ENCODE assay signal across 9 cellular contexts in the genomic region with DNA sequence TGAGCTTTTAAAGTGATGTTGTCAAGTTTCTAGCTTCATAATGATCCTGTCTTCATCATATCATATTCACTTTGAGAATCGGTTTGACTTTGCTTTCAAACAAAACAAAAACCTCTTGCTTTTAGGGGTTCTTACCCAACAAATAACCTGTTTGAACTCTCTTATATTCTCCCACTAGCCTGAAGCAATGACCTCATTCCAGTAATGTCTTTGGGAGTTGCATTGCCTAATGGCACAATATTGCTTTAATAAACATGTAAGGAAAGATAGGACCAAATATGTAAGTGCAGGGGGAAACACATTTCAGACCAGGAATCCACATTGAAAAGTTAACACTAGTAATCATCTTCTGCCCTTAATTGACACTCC. TPM values are rescaled to one million over a fixed set of nuclear protein-coding genes. Genes with fewer than 3 reads are reported as not detected.
DNase-seq lines count a peak whose midpoint lies in the region; FAIRE-seq and TF ChIP-seq lines count a peak whose summit lies in the region.
"Had no signal": no experiment of that assay in that cellular context is flagged by ENCODE, and none has a peak within 500 bp of the region (broad histone marks: within the 10 kb centered on the region; RNA-seq: fewer than 3 reads in every experiment).

No MANE protein-coding gene starts in this region.

- no peaks in the 10 kb centered on the region for H3K36me3 ChIP-seq in small intestine (ENCODE audit: control insufficient read depth in 2 of 2, insufficient read depth in 2 of 2, low read length in 2 of 2)

- DNase-seq in HCEC 1CT (peak; percentile 56), foreskin fibroblast (peak in 1 of 2 donors; percentile 76), small intestine (no peak), GM19240 (ENCODE audit: insufficient read length, low spot score) (no peak), DMS 273 treated with DMSO at 0.1 percent for 48 hours (lab: John Stamatoyannopoulos, UW) (no peak), NCI-H446 treated with DMSO at 0.1 percent for 48 hours (lab: John Stamatoyannopoulos, UW) (no peak), NCI-H1436 treated with DMSO at 0.1 percent for 48 hours (lab: John Stamatoyannopoulos, UW) (no peak)

- TF ChIP-seq CTCF in VCaP (conservative IDR thresholded peaks at IDR 0.05) (no peak), foreskin fibroblast (IDR thresholded peaks at IDR 0.05; ENCODE audit: low read depth, low read length) (no peak)

- H3K4me3 ChIP-seq in foreskin fibroblast (ENCODE audit: low read depth in 1 of 2, low read length in 2 of 2) (peak overlapping the region; percentile 84 to 90), small intestine (ENCODE audit: low read depth in 1 of 2, low read length in 2 of 2) (peak overlapping the region in 1 of 2 donors; percentile 74)

- no peak for FAIRE-seq in small intestine (lab: Jason Lieb, UNC)

- peak overlapping the region; percentile 97 for H3K27ac ChIP-seq in VCaP
- peak overlapping the region; percentile 97 for H3K27ac ChIP-seq in small intestine (ENCODE audit: low read depth in 1 of 2, low read length in 1 of 2)
- H3K27ac ChIP-seq: HL-60 had no signal

- H3K9me3 ChIP-seq in small intestine (ENCODE audit: control insufficient read depth, low read depth), result no peaks in the 10 kb centered on the region

- H3K27me3 ChIP-seq in small intestine (ENCODE audit: control insufficient read depth in 2 of 2, insufficient read depth in 2 of 2, low read length in 2 of 2), result no peaks in the 10 kb centered on the region

- peaks cover 0 to 6% of the 10 kb centered on the region in 2 donors for H3K4me1 ChIP-seq in small intestine (ENCODE audit: control insufficient read depth in 2 of 2, insufficient read depth in 1 of 2, low read depth in 1 of 2, low read length in 1 of 2)

- 10 to 33% (median 21%) methylated on average over 1 of the region's 1 CpG for WGBS in small intestine, 3 donors

RNA-seq across cellular contexts. Expression of a gene that starts 27.6 kb away (rescaled TPM):
- 10 to 100 TPM; 12.2 to 20.8 (median 13.2) TPM for polyA plus RNA-seq in small intestine

RNA-seq across cellular contexts. Expression of a gene that starts 27.8 kb away (rescaled TPM):
- under 1 TPM in 2 of 3 donors, not detected in 1; 0.45 to 0.75 TPM for polyA plus RNA-seq in small intestine

RNA-seq across cellular contexts. Expression of a gene that starts 38.3 kb away (rescaled TPM):
- polyA plus RNA-seq in small intestine, result under 1 TPM in 1 of 3 donors, not detected in 2; 0.06 TPM
